20 cellular contexts compared by ENCODE assay signal in the genomic region with DNA sequence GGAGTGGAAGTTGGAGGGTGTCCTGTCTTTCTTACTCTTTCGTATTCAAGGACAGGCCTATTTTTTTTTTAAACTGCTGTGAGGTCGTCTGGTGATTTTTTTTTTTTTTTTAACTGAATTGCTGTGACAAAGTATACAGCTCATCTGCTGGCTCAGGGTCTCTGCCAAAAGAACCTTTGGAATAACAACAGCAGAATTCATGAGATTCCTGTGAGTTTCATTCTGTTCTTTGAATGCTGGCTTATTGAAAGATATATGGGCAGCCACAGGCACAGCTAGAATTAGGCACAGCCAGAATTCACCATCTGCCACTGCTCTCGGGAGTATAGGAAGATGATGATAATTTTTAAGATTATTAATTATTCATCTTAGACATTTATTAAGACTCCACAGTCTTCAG. TPM values are rescaled to one million over a fixed set of nuclear protein-coding genes. Genes with fewer than 3 reads are reported as not detected.
DNase-seq lines count a peak whose midpoint lies in the region; ATAC-seq and TF ChIP-seq lines count a peak whose summit lies in the region.
"Had no signal": no experiment of that assay in that cellular context is flagged by ENCODE, and none has a peak within 500 bp of the region (broad histone marks: within the 10 kb centered on the region; RNA-seq: fewer than 3 reads in every experiment).

No MANE protein-coding gene starts in this region.

- H3K27me3 ChIP-seq in GM23248 (replicated peaks; ENCODE audit: insufficient read depth): no peaks in the 10 kb centered on the region
- H3K27me3 ChIP-seq in gastroesophageal sphincter: no peaks in the 10 kb centered on the region
- no peaks in the 10 kb centered on the region for H3K27me3 ChIP-seq in testis
- H3K27me3 ChIP-seq in ascending aorta: no peaks in the 10 kb centered on the region
- H3K27me3 ChIP-seq in foreskin keratinocyte: no peaks in the 10 kb centered on the region
- H3K27me3 ChIP-seq: uterus had no signal

- 35 to 38% methylated on average over 3 of the region's 3 CpGs for WGBS in GM23248 (ENCODE audit: low coverage in 1 of 2, low lambda C conversion rate in 2 of 2, missing lambda C conversion rate in 2 of 2), 2 experiments
- 16 to 17% methylated on average over 3 of the region's 3 CpGs for WGBS in gastroesophageal sphincter (ENCODE audit: low coverage in 1 of 2), 2 donors
- 29 to 31% methylated on average over 3 of the region's 3 CpGs for WGBS in testis, 2 donors

- H3K27ac ChIP-seq in GM23248 (no peak overlapping the region), gastroesophageal sphincter (peak overlapping the region in 2 of 4 donors; percentile 4 to 11), testis (peak overlapping the region in 1 of 2 donors; percentile 23), ascending aorta (peak overlapping the region in 1 of 2 donors; percentile 31), foreskin keratinocyte (no peak overlapping the region)
- H3K27ac ChIP-seq: uterus had no signal

- TF ChIP-seq EP300 in gastroesophageal sphincter (IDR thresholded peaks at IDR 0.05): no peak

- no peaks in the 10 kb centered on the region for H3K79me2 ChIP-seq in GM23248 (ENCODE audit: insufficient read depth)

- H4K20me1 ChIP-seq in GM23248 (ENCODE audit: insufficient read depth): no peaks in the 10 kb centered on the region

- H3K9me2 ChIP-seq in GM23248 (ENCODE audit: insufficient read depth): no peaks in the 10 kb centered on the region

- in situ Hi-C loops in GM23248 (cut with MboI): no loop called here

- no peak overlapping the region for H3K4me2 ChIP-seq in GM23248 (ENCODE audit: unreplicated experiment)

- intact Hi-C loops in testis (cut with DNase I; ENCODE audit: low total_unique reads) (loop anchor here (10.0 kb wide), 1 partner anchor 295 kb away; no protein-coding TSS in a partner anchor), Right ventricle myocardium inferior (cut with DNase I) (no loop called here), ascending aorta (cut with DNase I) (no loop called here)

- H3K36me3 ChIP-seq in GM23248 (ENCODE audit: low read depth) (no peaks in the 10 kb centered on the region), gastroesophageal sphincter (no peaks in the 10 kb centered on the region), testis (ENCODE audit: low read depth, missing control alignments) (no peaks in the 10 kb centered on the region), ascending aorta (no peaks in the 10 kb centered on the region)
- H3K36me3 ChIP-seq: uterus had no signal

- H2AFZ ChIP-seq in GM23248: no peak overlapping the region

- DNase-seq in GM23248 (peak; percentile 37), astrocyte of the hippocampus (ENCODE audit: low read depth, low spot score) (peak; percentile 60), testis (peak; percentile 20), Right ventricle myocardium inferior (ENCODE audit: missing footprints) (no peak), ascending aorta (ENCODE audit: low spot score in 2 of 2) (no peak), foreskin keratinocyte (no peak)
- DNase-seq: activated CD4-positive, alpha-beta memory T cell treated with anti-CD3 and anti-CD28 coated beads, Interleukin-2, amount 10 ng/mL, durations not matched to agents 7 days and 5 days; activated T-cell treated with anti-CD3 and anti-CD28 coated beads for 4 hours; amniotic stem cell; CD4-positive, alpha-beta T cell; DMS153; GF-D8; mammary epithelial cell; NCI-H1092; NCI-H2081; NCI-H510A; T1000; uterus had no signal

- H3K4me1 ChIP-seq in GM23248 (ENCODE audit: insufficient read depth) (peaks cover 8% of the 10 kb centered on the region; the same call in 1 of the 2 replicates), gastroesophageal sphincter (peaks cover 0 to 19% (median 4%) of the 10 kb centered on the region in 3 donors), testis (no peaks in the 10 kb centered on the region), ascending aorta (peaks cover 0 to 4% of the 10 kb centered on the region in 2 donors), foreskin keratinocyte (no peaks in the 10 kb centered on the region)
- H3K4me1 ChIP-seq: uterus had no signal

- no peaks in the 10 kb centered on the region for H3F3A ChIP-seq in GM23248 (ENCODE audit: insufficient read depth)

- no peak for TF ChIP-seq CTCF in gastroesophageal sphincter (IDR thresholded peaks at IDR 0.05)
- TF ChIP-seq CTCF in testis (IDR thresholded peaks at IDR 0.05): no peak
- TF ChIP-seq CTCF in ascending aorta (IDR thresholded peaks at IDR 0.05): no peak
- TF ChIP-seq CTCF in foreskin keratinocyte (conservative IDR thresholded peaks at IDR 0.05): no peak

- TF ChIP-seq POLR2A in gastroesophageal sphincter (IDR thresholded peaks at IDR 0.05): no peak
- no peak for TF ChIP-seq POLR2A in testis (IDR thresholded peaks at IDR 0.05)

- ATAC-seq in gastroesophageal sphincter: peak; percentile 31
- no peak for ATAC-seq in Right ventricle myocardium inferior
- ATAC-seq in foreskin keratinocyte: no peak
- ATAC-seq: GM12878 had no signal

- no peak overlapping the region for H3K9ac ChIP-seq in GM23248

- H3K9me3 ChIP-seq in GM23248 (ENCODE audit: low read depth) (no peaks in the 10 kb centered on the region), gastroesophageal sphincter (no peaks in the 10 kb centered on the region), testis (no peaks in the 10 kb centered on the region), ascending aorta (no peaks in the 10 kb centered on the region)
- H3K9me3 ChIP-seq: uterus had no signal

- H3K4me3 ChIP-seq in GM23248 (no peak overlapping the region), gastroesophageal sphincter (no peak overlapping the region), testis (no peak overlapping the region), ascending aorta (no peak overlapping the region)
- H3K4me3 ChIP-seq: GM12878, uterus had no signal

RNA-seq across cellular contexts. Expression of a gene that starts 21.4 kb away (rescaled TPM):
- total RNA-seq in GM23248 (2014; rRNA removed; shearing (Covaris generic)): 3.4 and 4.3 TPM in 2 replicates
- polyA plus RNA-seq in GM23248 (2016; fragmentation: Nextera tagmentation; extraction: Ambion mirVana): 2.2 and 2.3 TPM in 2 replicates
- 100 to 1,000 TPM in 3 of 4 donors, 10 to 100 TPM in 1; 99.5 to 285 (median 158) TPM for total RNA-seq in gastroesophageal sphincter
- 10 to 100 TPM; 25.9 to 26.6 TPM for total RNA-seq in testis
- polyA plus RNA-seq in testis (ENCODE audit: insufficient read depth, low read depth, low replicate concordance): 24.8 TPM
- total RNA-seq in Right ventricle myocardium inferior: 146 TPM
- 115 TPM for total RNA-seq in ascending aorta
- total RNA-seq in foreskin keratinocyte: 0.21 and 0.48 TPM in 2 replicates
- polyA plus RNA-seq in foreskin keratinocyte: 0.04 and 0.19 TPM in 2 replicates

Comparison
In these comparisons a context has a peak if more than half of its experiments do, and no peak if none do; other contexts are left out.
1. DNase-seq: peak in GM23248 (single experiment), astrocyte of the hippocampus (single experiment) and testis (single experiment); none in Right ventricle myocardium inferior (single experiment), ascending aorta (0 of 2) and foreskin keratinocyte (0 of 2).